In genomic region chr6:158531566-158531965, GRCh38 we compare ENCODE assay signal across 24 cellular contexts.
"Had no signal": no experiment of that assay in that cellular context is flagged by ENCODE, and none has a peak within 500 bp of the region (broad histone marks: within the 10 kb centered on the region; RNA-seq: fewer than 3 reads in every experiment).

No MANE protein-coding gene starts in this region.

- H3K27ac ChIP-seq: neural progenitor cell, pancreas, psoas muscle, stomach, thoracic aorta, thyroid gland, tibial nerve, upper lobe of left lung, vagina had no signal

- ATAC-seq: naive thymus-derived CD4-positive, alpha-beta T cell; natural killer cell; pancreas; psoas muscle; right cardiac atrium; sciatic nerve; stimulated activated effector memory CD8-positive, alpha-beta T cell treated with anti-CD3 and anti-CD28 coated beads, Interleukin-12 subunit alpha, Interleukin-12 subunit beta, amount 100 ng/mL, for 72 hours; stimulated activated naive B cell treated with anti-CD40 and anti-IgM and Interleukin-4, amounts not matched to agents 10 μg/mL and 1 μg/mL and 100 μg/mL, for 72 hours had no signal

- H3K4me2 ChIP-seq: neural progenitor cell had no signal

- H3K27me3 ChIP-seq: pancreas, thyroid gland, vagina had no signal

- FAIRE-seq: pancreas, small intestine, urothelium cell line had no signal

- DNase-seq: naive thymus-derived CD4-positive, alpha-beta T cell; natural killer cell; occipital lobe; pancreas; psoas muscle; right cardiac atrium; small intestine; stimulated activated CD4-positive, alpha-beta T cell treated with anti-CD3 and anti-CD28 coated beads, Interleukin-15, amount 100 ng/mL, for 24 hours; stimulated activated CD4-positive, alpha-beta T cell treated with anti-CD3 and anti-CD28 coated beads, Interleukin-2, amount 100 ng/mL, for 24 hours; stimulated activated CD4-positive, alpha-beta T cell treated with anti-CD3 and anti-CD28 coated beads, Interleukin-2, amount 100 ng/mL, for 48 hours; stimulated activated CD4-positive, alpha-beta T cell treated with anti-CD3 and anti-CD28 coated beads, Interleukin-4, amount 100 ng/mL, for 24 hours; stimulated activated naive B cell treated with anti-CD40 and anti-IgM and Interleukin-4, amounts not matched to agents 10 μg/mL and 1 μg/mL and 100 μg/mL, for 72 hours; stimulated activated naive CD4-positive, alpha-beta T cell treated with Interleukin-2 at 50 U/mL for 16 hours; stomach; thyroid gland; trophoblast cell; upper lobe of left lung had no signal

- H3K9me3 ChIP-seq: pancreas, thyroid gland, upper lobe of left lung, vagina had no signal

- H3K4me3 ChIP-seq: neural progenitor cell, pancreas, psoas muscle, stomach, thoracic aorta, thyroid gland, tibial nerve, upper lobe of left lung, vagina had no signal

- H3K36me3 ChIP-seq: neural progenitor cell, pancreas, stomach, thoracic aorta, thyroid gland, tibial nerve, upper lobe of left lung, vagina had no signal

- H3K9ac ChIP-seq: neural progenitor cell had no signal

- H3K4me1 ChIP-seq: neural progenitor cell, psoas muscle had no signal

- H2AFZ ChIP-seq: neural progenitor cell had no signal
